In genomic region chr4:1503583-1504471, GRCh38 we compare ENCODE assay signal across 20 cellular contexts.
DNase-seq lines count a peak whose midpoint lies in the region; ATAC-seq and TF ChIP-seq lines count a peak whose summit lies in the region.
"Had no signal": no experiment of that assay in that cellular context is flagged by ENCODE, and none has a peak within 500 bp of the region (broad histone marks: within the 10 kb centered on the region; RNA-seq: fewer than 3 reads in every experiment).

No MANE protein-coding gene starts in this region.

- no peaks in the 10 kb centered on the region for H3K36me3 ChIP-seq in mucosa of descending colon (ENCODE audit: low read depth)

- H3K27ac Mint-ChIP-seq in stimulated activated naive CD8-positive, alpha-beta T cell treated with anti-CD3 and anti-CD28 coated beads, Interleukin-15, amount 100 ng/mL, for 72 hours: no peak overlapping the region
- no peak overlapping the region for H3K27ac Mint-ChIP-seq in activated CD4-positive, alpha-beta memory T cell treated with anti-CD3 and anti-CD28 coated beads, Interleukin-2, amount 10 ng/mL, durations not matched to agents 7 days and 5 days
- H3K27ac Mint-ChIP-seq: activated T-cell treated with anti-CD3 and anti-CD28 coated beads, Interleukin-2, amount 50 U/mL, for 72 hours; B cell; effector memory CD8-positive, alpha-beta T cell; nephron had no signal

- H3K27me3 Mint-ChIP-seq in stimulated activated naive CD8-positive, alpha-beta T cell treated with anti-CD3 and anti-CD28 coated beads, Interleukin-15, amount 100 ng/mL, for 72 hours: peaks cover 18% of the 10 kb centered on the region
- H3K27me3 Mint-ChIP-seq in activated CD4-positive, alpha-beta memory T cell treated with anti-CD3 and anti-CD28 coated beads, Interleukin-2, amount 10 ng/mL, durations not matched to agents 7 days and 5 days: no peaks in the 10 kb centered on the region

- intact Hi-C loops in mucosa of descending colon (cut with DNase I, micrococcal nuclease): no loop called here

- no peaks in the 10 kb centered on the region for H3K9me3 ChIP-seq in mucosa of descending colon

- DNase-seq in stimulated activated naive CD8-positive, alpha-beta T cell treated with anti-CD3 and anti-CD28 coated beads, Interleukin-15, amount 100 ng/mL, for 72 hours: no peak
- no peak for DNase-seq in stimulated activated naive CD8-positive, alpha-beta T cell treated with anti-CD3 and anti-CD28 coated beads, Interleukin-15, Interleukin-2, amounts not matched to agents 100 U/mL and 50 U/mL, for 24 hours
- DNase-seq in coronary artery (ENCODE audit: low spot score): peak; percentile 54
- peak in 2 of 3 donors; percentile 17 to 46 for DNase-seq in mucosa of descending colon
- DNase-seq in T1000 (lab: John Stamatoyannopoulos, UW): no peak
- DNase-seq in activated CD4-positive, alpha-beta memory T cell treated with anti-CD3 and anti-CD28 coated beads, Interleukin-2, amount 10 ng/mL, durations not matched to agents 7 days and 5 days: no peak
- DNase-seq in stimulated activated CD4-positive, alpha-beta T cell treated with anti-CD3 and anti-CD28 coated beads, Interleukin-1b, Interleukin-23, amount 100 ng/mL, for 48 hours: no peak
- DNase-seq in glomerular visceral epithelial cell (ENCODE audit: extremely low spot score): no peak
- DNase-seq: activated T-cell treated with anti-CD3 and anti-CD28 coated beads, Interleukin-2, amount 50 U/mL, for 72 hours; amniotic stem cell; Calu3; central memory CD4-positive, alpha-beta T cell; effector memory CD8-positive, alpha-beta T cell; hypothalamus; NCI-H2171 treated with DMSO at 0.1 percent for 48 hours had no signal

- CTCF ChIA-PET in activated CD4-positive, alpha-beta memory T cell treated with anti-CD3 and anti-CD28 coated beads, Interleukin-2, amount 10 ng/mL, durations not matched to agents 7 days and 5 days (lab: Charles Lee): no interaction called here

- POLR2A ChIA-PET in activated CD4-positive, alpha-beta memory T cell treated with anti-CD3 and anti-CD28 coated beads, Interleukin-2, amount 10 ng/mL, durations not matched to agents 7 days and 5 days (lab: Charles Lee): no interaction called here

- H3K4me3 ChIP-seq in coronary artery: no peak overlapping the region
- H3K4me3 ChIP-seq in mucosa of descending colon: no peak overlapping the region
- H3K4me3 ChIP-seq: GM12878 had no signal

- peak; percentile 34 for ATAC-seq in stimulated activated naive CD8-positive, alpha-beta T cell treated with anti-CD3 and anti-CD28 coated beads, Interleukin-15, amount 100 ng/mL, for 72 hours
- no peak for ATAC-seq in stimulated activated naive CD8-positive, alpha-beta T cell treated with anti-CD3 and anti-CD28 coated beads, Interleukin-15, Interleukin-2, amounts not matched to agents 100 U/mL and 50 U/mL, for 24 hours
- ATAC-seq in mucosa of descending colon: no peak
- ATAC-seq: activated T-cell treated with anti-CD3 and anti-CD28 coated beads, Interleukin-2, amount 50 U/mL, for 72 hours; effector memory CD8-positive, alpha-beta T cell; GM12878 had no signal

- no peaks in the 10 kb centered on the region for H3K4me1 Mint-ChIP-seq in stimulated activated naive CD8-positive, alpha-beta T cell treated with anti-CD3 and anti-CD28 coated beads, Interleukin-15, amount 100 ng/mL, for 72 hours
- no peaks in the 10 kb centered on the region for H3K4me1 Mint-ChIP-seq in activated CD4-positive, alpha-beta memory T cell treated with anti-CD3 and anti-CD28 coated beads, Interleukin-2, amount 10 ng/mL, durations not matched to agents 7 days and 5 days
- H3K4me1 Mint-ChIP-seq: B cell, nephron had no signal

- TF ChIP-seq CTCF in coronary artery (IDR thresholded peaks at IDR 0.05) (no peak), mucosa of descending colon (IDR thresholded peaks at IDR 0.05) (no peak)

- H3K4me3 Mint-ChIP-seq in stimulated activated naive CD8-positive, alpha-beta T cell treated with anti-CD3 and anti-CD28 coated beads, Interleukin-15, amount 100 ng/mL, for 72 hours: no peak overlapping the region
- H3K4me3 Mint-ChIP-seq in activated CD4-positive, alpha-beta memory T cell treated with anti-CD3 and anti-CD28 coated beads, Interleukin-2, amount 10 ng/mL, durations not matched to agents 7 days and 5 days: no peak overlapping the region
- H3K4me3 Mint-ChIP-seq: activated T-cell treated with anti-CD3 and anti-CD28 coated beads, Interleukin-2, amount 50 U/mL, for 72 hours; B cell; effector memory CD8-positive, alpha-beta T cell; nephron had no signal

- no peak overlapping the region for H3K27ac ChIP-seq in coronary artery
- H3K27ac ChIP-seq: HL-60, KMS-11 had no signal

- no peaks in the 10 kb centered on the region for H3K9me3 Mint-ChIP-seq in stimulated activated naive CD8-positive, alpha-beta T cell treated with anti-CD3 and anti-CD28 coated beads, Interleukin-15, amount 100 ng/mL, for 72 hours
- H3K9me3 Mint-ChIP-seq in activated CD4-positive, alpha-beta memory T cell treated with anti-CD3 and anti-CD28 coated beads, Interleukin-2, amount 10 ng/mL, durations not matched to agents 7 days and 5 days: no peaks in the 10 kb centered on the region
- H3K9me3 Mint-ChIP-seq: activated T-cell treated with anti-CD3 and anti-CD28 coated beads, Interleukin-2, amount 50 U/mL, for 72 hours; effector memory CD8-positive, alpha-beta T cell had no signal

- H3K36me3 Mint-ChIP-seq in activated CD4-positive, alpha-beta memory T cell treated with anti-CD3 and anti-CD28 coated beads, Interleukin-2, amount 10 ng/mL, durations not matched to agents 7 days and 5 days (ENCODE audit: low read depth): no peaks in the 10 kb centered on the region

- no peaks in the 10 kb centered on the region for H3K4me1 ChIP-seq in mucosa of descending colon (ENCODE audit: low read depth)

Comparison
In these comparisons a context has a peak if more than half of its experiments do, and no peak if none do; other contexts are left out.
1. DNase-seq: peak in coronary artery (single experiment) and mucosa of descending colon (2 of 3); none in stimulated activated naive CD8-positive, alpha-beta T cell treated with anti-CD3 and anti-CD28 coated beads, Interleukin-15, amount 100 ng/mL, for 72 hours (0 of 2), stimulated activated naive CD8-positive, alpha-beta T cell treated with anti-CD3 and anti-CD28 coated beads, Interleukin-15, Interleukin-2, amounts not matched to agents 100 U/mL and 50 U/mL, for 24 hours (single experiment), T1000 (single experiment), activated CD4-positive, alpha-beta memory T cell treated with anti-CD3 and anti-CD28 coated beads, Interleukin-2, amount 10 ng/mL, durations not matched to agents 7 days and 5 days (single experiment), stimulated activated CD4-positive, alpha-beta T cell treated with anti-CD3 and anti-CD28 coated beads, Interleukin-1b, Interleukin-23, amount 100 ng/mL, for 48 hours (single experiment) and glomerular visceral epithelial cell (single experiment).